In the genomic region with DNA sequence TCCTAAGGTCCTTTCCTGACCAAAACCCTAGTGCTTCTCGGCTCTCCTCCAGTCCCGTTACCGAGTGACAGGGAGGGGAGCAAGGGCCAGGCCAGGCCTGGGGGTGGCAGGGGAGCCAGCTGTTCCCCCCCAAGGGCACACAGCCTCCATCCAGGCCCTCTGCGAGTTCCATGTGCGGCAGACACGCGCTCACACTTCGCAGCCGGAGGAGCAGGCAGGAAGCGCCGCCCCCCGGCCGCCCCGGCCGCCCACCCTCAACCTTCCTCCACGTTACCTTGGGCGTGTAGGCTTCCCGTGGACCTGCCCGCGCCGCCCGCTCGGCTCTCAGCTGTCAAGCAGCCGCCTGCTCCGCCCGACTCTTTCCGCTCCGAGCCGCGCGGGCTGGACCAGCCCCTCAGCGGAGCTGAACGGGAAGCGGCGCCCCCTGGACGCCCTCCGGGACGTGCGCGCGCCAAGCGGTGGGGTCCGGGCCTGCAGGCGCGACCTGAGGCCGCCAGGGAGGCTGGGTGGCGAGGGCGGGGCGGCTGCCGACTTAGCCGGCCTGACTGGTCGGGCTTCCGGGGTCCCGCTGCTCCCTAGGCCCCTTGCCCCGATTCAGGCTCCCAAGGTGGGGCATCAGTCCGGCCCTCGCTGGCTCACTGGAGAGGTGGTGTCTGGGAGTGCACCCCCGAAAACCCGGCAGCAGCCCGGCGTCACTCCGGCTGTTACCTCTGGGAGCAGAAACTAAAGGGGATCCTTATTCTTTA, we compare ENCODE assay signal across 2 cellular contexts.
TF ChIP-seq lines count a peak whose summit lies in the region.

A gene with protein sequence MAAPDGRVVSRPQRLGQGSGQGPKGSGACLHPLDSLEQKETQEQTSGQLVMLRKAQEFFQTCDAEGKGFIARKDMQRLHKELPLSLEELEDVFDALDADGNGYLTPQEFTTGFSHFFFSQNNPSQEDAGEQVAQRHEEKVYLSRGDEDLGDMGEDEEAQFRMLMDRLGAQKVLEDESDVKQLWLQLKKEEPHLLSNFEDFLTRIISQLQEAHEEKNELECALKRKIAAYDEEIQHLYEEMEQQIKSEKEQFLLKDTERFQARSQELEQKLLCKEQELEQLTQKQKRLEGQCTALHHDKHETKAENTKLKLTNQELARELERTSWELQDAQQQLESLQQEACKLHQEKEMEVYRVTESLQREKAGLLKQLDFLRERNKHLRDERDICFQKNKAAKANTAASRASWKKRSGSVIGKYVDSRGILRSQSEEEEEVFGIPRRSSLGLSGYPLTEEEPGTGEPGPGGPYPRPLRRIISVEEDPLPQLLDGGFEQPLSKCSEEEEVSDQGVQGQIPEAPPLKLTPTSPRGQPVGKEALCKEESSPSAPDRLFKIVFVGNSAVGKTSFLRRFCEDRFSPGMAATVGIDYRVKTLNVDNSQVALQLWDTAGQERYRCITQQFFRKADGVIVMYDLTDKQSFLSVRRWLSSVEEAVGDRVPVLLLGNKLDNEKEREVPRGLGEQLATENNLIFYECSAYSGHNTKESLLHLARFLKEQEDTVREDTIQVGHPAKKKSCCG (minus strand): TSS at position 369 of the 746 bp plus-strand sequence. CDS start 56,110 bp downstream, outside the sequence.

TF ChIP-seq in liver, 16 proteins besides CTCF, POLR2A, EP300 and RAD21 (continued from another document):
- TF ChIP-seq FOXA1 (IDR thresholded peaks at IDR 0.05), result no peak
- TF ChIP-seq, protein P1, sequence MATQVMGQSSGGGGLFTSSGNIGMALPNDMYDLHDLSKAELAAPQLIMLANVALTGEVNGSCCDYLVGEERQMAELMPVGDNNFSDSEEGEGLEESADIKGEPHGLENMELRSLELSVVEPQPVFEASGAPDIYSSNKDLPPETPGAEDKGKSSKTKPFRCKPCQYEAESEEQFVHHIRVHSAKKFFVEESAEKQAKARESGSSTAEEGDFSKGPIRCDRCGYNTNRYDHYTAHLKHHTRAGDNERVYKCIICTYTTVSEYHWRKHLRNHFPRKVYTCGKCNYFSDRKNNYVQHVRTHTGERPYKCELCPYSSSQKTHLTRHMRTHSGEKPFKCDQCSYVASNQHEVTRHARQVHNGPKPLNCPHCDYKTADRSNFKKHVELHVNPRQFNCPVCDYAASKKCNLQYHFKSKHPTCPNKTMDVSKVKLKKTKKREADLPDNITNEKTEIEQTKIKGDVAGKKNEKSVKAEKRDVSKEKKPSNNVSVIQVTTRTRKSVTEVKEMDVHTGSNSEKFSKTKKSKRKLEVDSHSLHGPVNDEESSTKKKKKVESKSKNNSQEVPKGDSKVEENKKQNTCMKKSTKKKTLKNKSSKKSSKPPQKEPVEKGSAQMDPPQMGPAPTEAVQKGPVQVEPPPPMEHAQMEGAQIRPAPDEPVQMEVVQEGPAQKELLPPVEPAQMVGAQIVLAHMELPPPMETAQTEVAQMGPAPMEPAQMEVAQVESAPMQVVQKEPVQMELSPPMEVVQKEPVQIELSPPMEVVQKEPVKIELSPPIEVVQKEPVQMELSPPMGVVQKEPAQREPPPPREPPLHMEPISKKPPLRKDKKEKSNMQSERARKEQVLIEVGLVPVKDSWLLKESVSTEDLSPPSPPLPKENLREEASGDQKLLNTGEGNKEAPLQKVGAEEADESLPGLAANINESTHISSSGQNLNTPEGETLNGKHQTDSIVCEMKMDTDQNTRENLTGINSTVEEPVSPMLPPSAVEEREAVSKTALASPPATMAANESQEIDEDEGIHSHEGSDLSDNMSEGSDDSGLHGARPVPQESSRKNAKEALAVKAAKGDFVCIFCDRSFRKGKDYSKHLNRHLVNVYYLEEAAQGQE (IDR thresholded peaks at IDR 0.05), result no peak
- no peak for TF ChIP-seq JUND (IDR thresholded peaks at IDR 0.05)
- no peak for TF ChIP-seq EGR1 (IDR thresholded peaks at IDR 0.05; ENCODE audit: low read depth in 2 of 2)
- no peak for TF ChIP-seq RXRA (IDR thresholded peaks at IDR 0.05)
- TF ChIP-seq, protein P2, sequence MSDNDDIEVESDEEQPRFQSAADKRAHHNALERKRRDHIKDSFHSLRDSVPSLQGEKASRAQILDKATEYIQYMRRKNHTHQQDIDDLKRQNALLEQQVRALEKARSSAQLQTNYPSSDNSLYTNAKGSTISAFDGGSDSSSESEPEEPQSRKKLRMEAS (IDR thresholded peaks at IDR 0.05), result no peak
- TF ChIP-seq YY1 (IDR thresholded peaks at IDR 0.05), result no peak
- no peak for TF ChIP-seq HNF4G (IDR thresholded peaks at IDR 0.05)
TF ChIP-seq in liver: peak in this region for 0.

TF ChIP-seq in HepG2, 621 proteins besides CTCF, POLR2A, EP300 and RAD21 (continued from another document):
- TF ChIP-seq HNF4A (CRISPR knock-in tag; IDR thresholded peaks at IDR 0.05) (no peak), SMAD3 (CRISPR knock-in tag; IDR thresholded peaks at IDR 0.05) (no peak), ZNF264 (CRISPR knock-in tag; IDR thresholded peaks at IDR 0.05) (no peak), FOXJ3 (CRISPR knock-in tag; IDR thresholded peaks at IDR 0.05; ENCODE audit: borderline replicate concordance) (no peak), ZNF747 (CRISPR knock-in tag; IDR thresholded peaks at IDR 0.05; ENCODE audit: borderline replicate concordance) (no peak), NFE2L1 (CRISPR knock-in tag; IDR thresholded peaks at IDR 0.05; ENCODE audit: borderline replicate concordance) (no peak), PLRG1 (conservative IDR thresholded peaks at IDR 0.05) (no peak), NFKB2 (CRISPR knock-in tag; IDR thresholded peaks at IDR 0.05; ENCODE audit: borderline replicate concordance) (no peak), MAFK (conservative IDR thresholded peaks at IDR 0.05 in 1 of 2, IDR thresholded peaks at IDR 0.05 in 1 of 2; ENCODE audit: low read length in 2 of 2) (no peak), U2AF2 (IDR thresholded peaks at IDR 0.05; ENCODE audit: low read depth, low read length) (no peak), ZNF816 (CRISPR knock-in tag; IDR thresholded peaks at IDR 0.05; ENCODE audit: borderline replicate concordance) (no peak), ZNF674 (CRISPR knock-in tag; IDR thresholded peaks at IDR 0.05; ENCODE audit: low read depth) (no peak)
- TF ChIP-seq, protein P3, sequence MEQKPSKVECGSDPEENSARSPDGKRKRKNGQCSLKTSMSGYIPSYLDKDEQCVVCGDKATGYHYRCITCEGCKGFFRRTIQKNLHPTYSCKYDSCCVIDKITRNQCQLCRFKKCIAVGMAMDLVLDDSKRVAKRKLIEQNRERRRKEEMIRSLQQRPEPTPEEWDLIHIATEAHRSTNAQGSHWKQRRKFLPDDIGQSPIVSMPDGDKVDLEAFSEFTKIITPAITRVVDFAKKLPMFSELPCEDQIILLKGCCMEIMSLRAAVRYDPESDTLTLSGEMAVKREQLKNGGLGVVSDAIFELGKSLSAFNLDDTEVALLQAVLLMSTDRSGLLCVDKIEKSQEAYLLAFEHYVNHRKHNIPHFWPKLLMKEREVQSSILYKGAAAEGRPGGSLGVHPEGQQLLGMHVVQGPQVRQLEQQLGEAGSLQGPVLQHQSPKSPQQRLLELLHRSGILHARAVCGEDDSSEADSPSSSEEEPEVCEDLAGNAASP (CRISPR knock-in tag; IDR thresholded peaks at IDR 0.05; ENCODE audit: borderline replicate concordance), result no peak
- TF ChIP-seq, protein P4, sequence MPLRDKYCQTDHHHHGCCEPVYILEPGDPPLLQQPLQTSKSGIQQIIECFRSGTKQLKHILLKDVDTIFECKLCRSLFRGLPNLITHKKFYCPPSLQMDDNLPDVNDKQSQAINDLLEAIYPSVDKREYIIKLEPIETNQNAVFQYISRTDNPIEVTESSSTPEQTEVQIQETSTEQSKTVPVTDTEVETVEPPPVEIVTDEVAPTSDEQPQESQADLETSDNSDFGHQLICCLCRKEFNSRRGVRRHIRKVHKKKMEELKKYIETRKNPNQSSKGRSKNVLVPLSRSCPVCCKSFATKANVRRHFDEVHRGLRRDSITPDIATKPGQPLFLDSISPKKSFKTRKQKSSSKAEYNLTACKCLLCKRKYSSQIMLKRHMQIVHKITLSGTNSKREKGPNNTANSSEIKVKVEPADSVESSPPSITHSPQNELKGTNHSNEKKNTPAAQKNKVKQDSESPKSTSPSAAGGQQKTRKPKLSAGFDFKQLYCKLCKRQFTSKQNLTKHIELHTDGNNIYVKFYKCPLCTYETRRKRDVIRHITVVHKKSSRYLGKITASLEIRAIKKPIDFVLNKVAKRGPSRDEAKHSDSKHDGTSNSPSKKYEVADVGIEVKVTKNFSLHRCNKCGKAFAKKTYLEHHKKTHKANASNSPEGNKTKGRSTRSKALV (CRISPR knock-in tag; IDR thresholded peaks at IDR 0.05), result no peak
- TF ChIP-seq, protein P5, sequence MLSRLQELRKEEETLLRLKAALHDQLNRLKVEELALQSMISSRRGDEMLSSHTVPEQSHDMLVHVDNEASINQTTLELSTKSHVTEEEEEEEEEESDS (CRISPR knock-in tag; IDR thresholded peaks at IDR 0.05; ENCODE audit: borderline replicate concordance), result no peak
